In genomic region chr7:96144260-96144526, GRCh38 we compare ENCODE assay signal across 1 cellular context.
TF ChIP-seq lines count a peak whose summit lies in the region.

No MANE protein-coding gene starts in this region.

TF ChIP-seq in GM23338, 12 proteins besides CTCF, POLR2A, EP300 and RAD21 (continued from another document):
- TF ChIP-seq, protein P1, sequence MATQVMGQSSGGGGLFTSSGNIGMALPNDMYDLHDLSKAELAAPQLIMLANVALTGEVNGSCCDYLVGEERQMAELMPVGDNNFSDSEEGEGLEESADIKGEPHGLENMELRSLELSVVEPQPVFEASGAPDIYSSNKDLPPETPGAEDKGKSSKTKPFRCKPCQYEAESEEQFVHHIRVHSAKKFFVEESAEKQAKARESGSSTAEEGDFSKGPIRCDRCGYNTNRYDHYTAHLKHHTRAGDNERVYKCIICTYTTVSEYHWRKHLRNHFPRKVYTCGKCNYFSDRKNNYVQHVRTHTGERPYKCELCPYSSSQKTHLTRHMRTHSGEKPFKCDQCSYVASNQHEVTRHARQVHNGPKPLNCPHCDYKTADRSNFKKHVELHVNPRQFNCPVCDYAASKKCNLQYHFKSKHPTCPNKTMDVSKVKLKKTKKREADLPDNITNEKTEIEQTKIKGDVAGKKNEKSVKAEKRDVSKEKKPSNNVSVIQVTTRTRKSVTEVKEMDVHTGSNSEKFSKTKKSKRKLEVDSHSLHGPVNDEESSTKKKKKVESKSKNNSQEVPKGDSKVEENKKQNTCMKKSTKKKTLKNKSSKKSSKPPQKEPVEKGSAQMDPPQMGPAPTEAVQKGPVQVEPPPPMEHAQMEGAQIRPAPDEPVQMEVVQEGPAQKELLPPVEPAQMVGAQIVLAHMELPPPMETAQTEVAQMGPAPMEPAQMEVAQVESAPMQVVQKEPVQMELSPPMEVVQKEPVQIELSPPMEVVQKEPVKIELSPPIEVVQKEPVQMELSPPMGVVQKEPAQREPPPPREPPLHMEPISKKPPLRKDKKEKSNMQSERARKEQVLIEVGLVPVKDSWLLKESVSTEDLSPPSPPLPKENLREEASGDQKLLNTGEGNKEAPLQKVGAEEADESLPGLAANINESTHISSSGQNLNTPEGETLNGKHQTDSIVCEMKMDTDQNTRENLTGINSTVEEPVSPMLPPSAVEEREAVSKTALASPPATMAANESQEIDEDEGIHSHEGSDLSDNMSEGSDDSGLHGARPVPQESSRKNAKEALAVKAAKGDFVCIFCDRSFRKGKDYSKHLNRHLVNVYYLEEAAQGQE (IDR thresholded peaks at IDR 0.05; ENCODE audit: unreplicated experiment), result no peak
- TF ChIP-seq STAT1 (IDR thresholded peaks at IDR 0.05; ENCODE audit: unreplicated experiment), result no peak
- TF ChIP-seq ZNF114 (CRISPR knock-in tag; IDR thresholded peaks at IDR 0.05), result no peak
